8 cellular contexts compared by ENCODE assay signal in the genomic region with DNA sequence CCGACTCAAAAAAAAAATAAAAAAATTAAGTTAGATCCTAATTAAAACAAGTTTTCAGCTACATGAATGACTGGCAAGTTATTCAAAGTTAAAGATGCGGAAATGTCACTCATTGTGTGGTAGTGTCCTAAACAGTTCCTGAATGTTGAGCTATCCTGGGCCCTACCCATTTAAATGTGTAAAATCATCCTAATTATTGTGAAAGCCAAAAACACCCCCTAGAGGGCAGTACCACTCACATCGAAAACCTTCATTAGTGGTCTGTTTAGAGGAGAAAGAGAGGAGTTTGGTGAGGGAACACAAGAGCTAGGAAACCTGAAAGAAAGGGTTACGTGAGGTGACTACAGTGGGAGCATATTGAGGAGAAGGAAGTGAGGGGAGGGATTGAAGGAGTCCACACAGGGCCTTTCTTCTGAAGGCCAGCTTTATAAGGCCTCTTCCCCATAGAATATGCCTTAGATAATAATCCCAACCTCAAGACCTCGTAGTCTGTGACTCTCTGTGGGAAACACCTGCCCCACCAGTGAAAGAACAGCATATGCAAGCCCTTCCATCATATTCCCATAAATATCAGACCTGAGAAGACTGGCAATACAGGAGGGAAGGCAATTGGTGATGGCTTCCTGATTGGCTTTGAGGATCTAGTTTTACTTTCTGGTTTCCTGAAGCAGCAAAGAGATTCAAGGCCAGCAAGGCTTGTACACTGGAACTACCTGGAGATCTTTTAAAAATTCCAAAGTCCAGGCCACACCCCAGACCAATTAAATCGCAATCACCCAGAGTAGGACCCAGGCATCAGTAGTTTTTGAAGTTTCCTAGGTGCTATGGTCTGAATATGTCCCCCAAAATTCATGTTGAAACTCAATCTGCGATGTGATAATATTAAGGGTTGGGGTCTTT. TPM values are rescaled to one million over a fixed set of nuclear protein-coding genes. Genes with fewer than 3 reads are reported as not detected.
DNase-seq lines count a peak whose midpoint lies in the region; ATAC-seq and TF ChIP-seq lines count a peak whose summit lies in the region.

No MANE protein-coding gene starts in this region.

- H3K36me3 Mint-ChIP-seq in MCF 10A (ENCODE audit: insufficient read depth, unreplicated experiment) = no peaks in the 10 kb centered on the region

- no peak overlapping the region for H3K9ac ChIP-seq in Karpas-422 (ENCODE audit: low read length)

- CTCF ChIA-PET in RWPE1 (lab: Yijun Ruan, JAX) = interaction anchor here (0.5 to 1.3 kb wide), 10 partner anchors 9 to 197 kb away, joined by 3 to 5 read pairs (median 4); no protein-coding TSS in a partner anchor
- CTCF ChIA-PET in MCF 10A (lab: Yijun Ruan, JAX) = interaction anchor here (0.6 to 3.8 kb wide), 22 partner anchors 8 to 1759 kb away, joined by 3 to 30 read pairs (median 4); a partner anchor contains a TSS

- no peaks in the 10 kb centered on the region for H3K27me3 ChIP-seq in Karpas-422 (ENCODE audit: low read length)
- H3K27me3 ChIP-seq in right lobe of liver = no peaks in the 10 kb centered on the region
- no peaks in the 10 kb centered on the region for H3K27me3 ChIP-seq in tibial nerve

- no TSS peak for BruUV-seq in MCF 10A (replicated peaks; lab: Mats Ljungman, UMichigan)

- H3K4me1 ChIP-seq in Karpas-422 (ENCODE audit: low read length) (peaks cover 18% of the 10 kb centered on the region), right lobe of liver (peaks cover 0 to 4% (median 0%) of the 10 kb centered on the region in 4 donors), tibial nerve (peaks cover 0 to 30% (median 13%) of the 10 kb centered on the region in 4 donors)

- H2AFZ ChIP-seq in Karpas-422 (ENCODE audit: low read length) = peak overlapping the region; percentile 10; the same call in 1 of the 2 replicates

- no peaks in the 10 kb centered on the region for H3K9me3 ChIP-seq in Karpas-422 (ENCODE audit: low read length)
- H3K9me3 ChIP-seq in right lobe of liver = no peaks in the 10 kb centered on the region
- no peaks in the 10 kb centered on the region for H3K9me3 ChIP-seq in tibial nerve

- no peak overlapping the region for H3K4me2 ChIP-seq in Karpas-422 (ENCODE audit: low read depth, low read length, poor library complexity, severe bottlenecking)

- H3K4me3 ChIP-seq in Karpas-422 (ENCODE audit: low read length) = no peak overlapping the region
- H3K4me3 ChIP-seq in right lobe of liver = no peak overlapping the region
- no peak overlapping the region for H3K4me3 ChIP-seq in tibial nerve

- TF ChIP-seq CTCF in RWPE1 (conservative IDR thresholded peaks at IDR 0.05; ENCODE audit: low read depth) (peak; percentile 58), MCF 10A (IDR thresholded peaks at IDR 0.05; ENCODE audit: unreplicated experiment) (peak; percentile 49), right lobe of liver (IDR thresholded peaks at IDR 0.05) (peak; percentile 53 to 64 (median 54)), tibial nerve (IDR thresholded peaks at IDR 0.05) (peak; percentile 51 to 71 (median 53))

- DNase-seq in COR-L47 (lab: John Stamatoyannopoulos, UW) = peak; percentile 43
- DNase-seq in Karpas-422 = peak; percentile 90
- peak; percentile 49 for DNase-seq in RWPE1 (ENCODE audit: low spot score)
- peak; percentile 68 for DNase-seq in MCF 10A (ENCODE audit: unreplicated experiment)
- DNase-seq in right lobe of liver = no peak
- peak in 1 of 2 donors; percentile 59 for DNase-seq in tibial nerve (ENCODE audit: low spot score in 2 of 2)
- no peak for DNase-seq in ureter (ENCODE audit: low spot score)

- no peak overlapping the region for H3K27ac ChIP-seq in Karpas-422 (ENCODE audit: low read length)
- no peak overlapping the region for H3K27ac ChIP-seq in RWPE1
- no peak overlapping the region for H3K27ac ChIP-seq in right lobe of liver
- H3K27ac ChIP-seq in tibial nerve = no peak overlapping the region

- H3K9me2 ChIP-seq in Karpas-422 (replicated peaks; ENCODE audit: insufficient read depth, low read length) = no peaks in the 10 kb centered on the region

- 55% methylated on average over 6 of the region's 7 CpGs for WGBS in right lobe of liver (ENCODE audit: insufficient coverage, low coverage, low lambda C conversion rate, missing lambda C conversion rate)
- WGBS in tibial nerve, 2 donors = 61 to 73% methylated on average over 7 of the region's 7 CpGs

- no peak for TF ChIP-seq POLR2A in right lobe of liver (IDR thresholded peaks at IDR 0.05)
- no peak for TF ChIP-seq POLR2A in tibial nerve (IDR thresholded peaks at IDR 0.05)

- no peaks in the 10 kb centered on the region for H3K4me1 Mint-ChIP-seq in MCF 10A (ENCODE audit: insufficient read depth, unreplicated experiment)

- no peak overlapping the region for H3K27ac Mint-ChIP-seq in MCF 10A (ENCODE audit: low read depth, unreplicated experiment)

- POLR2A ChIA-PET in RWPE1 (lab: Yijun Ruan, JAX; ENCODE audit: low non-redundant PET) = interaction anchor here (0.6 kb wide), 1 partner anchor 266 kb away, joined by 3 read pairs; no protein-coding TSS in a partner anchor
- POLR2A ChIA-PET in MCF 10A (lab: Yijun Ruan, JAX) = interaction anchor here (0.7 to 5.6 kb wide), 5 partner anchors 38 to 320 kb away, joined by 3 to 77 read pairs (median 4); a partner anchor contains a TSS

- H3K27me3 Mint-ChIP-seq in MCF 10A (ENCODE audit: insufficient read depth, unreplicated experiment) = no peaks in the 10 kb centered on the region

- peak; percentile 56 for ATAC-seq in GM18870 (IDR thresholded peaks at IDR 0.05; ENCODE audit: unreplicated experiment)
- peak; percentile 38 to 44 (median 40) for ATAC-seq in right lobe of liver

- H3K9me3 Mint-ChIP-seq in MCF 10A (ENCODE audit: unreplicated experiment) = no peaks in the 10 kb centered on the region

- intact Hi-C loops in MCF 10A (cut with micrococcal nuclease) (loop anchor here (1.0 kb wide), 2 partner anchors 89 to 193 kb away; no protein-coding TSS in a partner anchor), right lobe of liver (cut with DNase I) (no loop called here)

- no peaks in the 10 kb centered on the region for H4K20me1 ChIP-seq in Karpas-422 (ENCODE audit: insufficient read depth, low read depth, low read length)

- H3K36me3 ChIP-seq in Karpas-422 (ENCODE audit: insufficient read depth, low read length) (no peaks in the 10 kb centered on the region), right lobe of liver (no peaks in the 10 kb centered on the region), tibial nerve (no peaks in the 10 kb centered on the region)

- peaks cover 22% of the 10 kb centered on the region for H3K79me2 ChIP-seq in Karpas-422 (ENCODE audit: low read length)

- TF ChIP-seq EP300 in tibial nerve (IDR thresholded peaks at IDR 0.05) = no peak

- no peak overlapping the region for H3K4me3 Mint-ChIP-seq in MCF 10A (ENCODE audit: unreplicated experiment)

RNA-seq across cellular contexts. Expression of a gene that starts 2.7 kb away (rescaled TPM):
- 23.0 and 23.1 TPM in 2 replicates for total RNA-seq in Karpas-422 (2014; rRNA removed; shearing (Covaris generic); ENCODE audit: low replicate concordance)
- total RNA-seq in MCF 10A (2022) = 20.4 and 22.7 TPM in 2 replicates
- 10 to 100 TPM; 10.8 to 17.6 (median 14.0) TPM for total RNA-seq in right lobe of liver
- 10 to 100 TPM; 30.3 to 50.0 (median 36.0) TPM for total RNA-seq in tibial nerve
- total RNA-seq in ureter = 38.7 TPM

RNA-seq across cellular contexts. Expression of a gene that starts 20.0 kb away (rescaled TPM):
- not detected in 2 replicates for total RNA-seq in Karpas-422 (2014; rRNA removed; shearing (Covaris generic); ENCODE audit: low replicate concordance)
- total RNA-seq in MCF 10A (2022) = 0.14 TPM in 1 of 2 replicates, not detected in the other
- total RNA-seq in right lobe of liver = under 1 TPM in 5 of 6 experiments, not detected in 1; 0.06 to 0.19 (median 0.11) TPM
- total RNA-seq in tibial nerve = 1 to 10 TPM; 1.2 to 4.5 (median 1.8) TPM
- 0.26 TPM for total RNA-seq in ureter

RNA-seq across cellular contexts. Expression of a gene that starts 38.6 kb away (rescaled TPM):
- 63.0 and 84.1 TPM in 2 replicates for total RNA-seq in Karpas-422 (2014; rRNA removed; shearing (Covaris generic); ENCODE audit: low replicate concordance)
- total RNA-seq in MCF 10A (2022) = 27.2 and 34.7 TPM in 2 replicates
- total RNA-seq in right lobe of liver = 10 to 100 TPM; 11.2 to 43.8 (median 14.4) TPM
- total RNA-seq in tibial nerve = 100 to 1,000 TPM in 1 of 4 donors, 10 to 100 TPM in 3; 58.4 to 115 (median 70.6) TPM
- 39.7 TPM for total RNA-seq in ureter

RNA-seq across cellular contexts. Expression of a gene that starts 39.1 kb away (rescaled TPM):
- 97.8 and 118 TPM in 2 replicates for total RNA-seq in Karpas-422 (2014; rRNA removed; shearing (Covaris generic); ENCODE audit: low replicate concordance)
- total RNA-seq in MCF 10A (2022) (140 and 168 TPM in 2 replicates), right lobe of liver (10 to 100 TPM; 50.2 to 87.0 (median 59.8) TPM), tibial nerve (100 to 1,000 TPM; 125 to 134 (median 131) TPM), ureter (169 TPM)

RNA-seq across cellular contexts. Expression of a gene that starts 45.3 kb away (rescaled TPM):
- total RNA-seq in Karpas-422 (2014; rRNA removed; shearing (Covaris generic); ENCODE audit: low replicate concordance) = 29.4 and 45.2 TPM in 2 replicates
- 22.5 and 34.9 TPM in 2 replicates for total RNA-seq in MCF 10A (2022)
- total RNA-seq in right lobe of liver = 10 to 100 TPM in 4 of 6 experiments, 1 to 10 TPM in 2; 7.0 to 13.8 (median 11.4) TPM
- total RNA-seq in tibial nerve = 10 to 100 TPM; 11.8 to 29.7 (median 23.9) TPM
- 36.8 TPM for total RNA-seq in ureter

Comparison
In these comparisons a context has a peak if more than half of its experiments do, and no peak if none do; other contexts are left out.
1. DNase-seq: peak in COR-L47 (single experiment), Karpas-422 (single experiment), RWPE1 (single experiment) and MCF 10A (single experiment); none in right lobe of liver (0 of 3) and ureter (single experiment).
2. Peak in every context shown above with its lines, with median percentiles within 50 percentile points of each other: CTCF ChIP-seq.